ENCODE assay signal across 30 cellular contexts in genomic region chr5:159631001-159631400, GRCh38.
"Had no signal": no experiment of that assay in that cellular context is flagged by ENCODE, and none has a peak within 500 bp of the region (broad histone marks: within the 10 kb centered on the region; RNA-seq: fewer than 3 reads in every experiment).

No MANE protein-coding gene starts in this region.

- DNase-seq: activated effector memory CD4-positive, alpha-beta T cell treated with anti-CD3 and anti-CD28 coated beads, Interleukin-2, amount 50 U/mL, for 16 hours; activated effector memory CD4-positive, alpha-beta T cell treated with Interleukin-2 at 50 U/mL for 16 hours; activated gamma-delta T cell; activated gamma-delta T cell treated with Interleukin-2 at 50 U/mL for 16 hours; activated naive CD4-positive, alpha-beta T cell; activated naive CD4-positive, alpha-beta T cell treated with anti-CD3 and anti-CD28 coated beads for 36 hours; activated naive CD4-positive, alpha-beta T cell treated with anti-CD3 and anti-CD28 coated beads, Interleukin-2, amount 10 ng/mL, durations not matched to agents 7 days and 5 days; activated naive CD4-positive, alpha-beta T cell treated with anti-CD3 and anti-CD28 coated beads, Interleukin-2, amount 50 U/mL, for 16 hours; activated naive CD4-positive, alpha-beta T cell treated with Interleukin-2 at 50 U/mL for 16 hours; activated naive CD8-positive, alpha-beta T cell treated with anti-CD3 and anti-CD28 coated beads for 36 hours; activated naive CD8-positive, alpha-beta T cell treated with anti-CD3 and anti-CD28 coated beads, Interleukin-2, amount 10 ng/mL, durations not matched to agents 7 days and 5 days; activated naive CD8-positive, alpha-beta T cell treated with anti-CD3 and anti-CD28 coated beads, Interleukin-2, amount 50 U/mL, for 24 hours; activated T-cell treated with anti-CD3 and anti-CD28 coated beads, Interleukin-2, amount 50 U/mL, for 1 hour; activated T-cell treated with anti-CD3 and anti-CD28 coated beads, Interleukin-2, amount 50 U/mL, for 24 hours; activated T-cell treated with anti-CD3 and anti-CD28 coated beads, Interleukin-2, amount 50 U/mL, for 4 hours; activated T-cell treated with anti-CD3 and anti-CD28 coated beads, Interleukin-2, amount 50 U/mL, for 48 hours; activated T-cell treated with anti-CD3 and anti-CD28 coated beads, Interleukin-2, amount 50 U/mL, for 72 hours; adrenal gland; amniotic stem cell; amygdala; anterior cingulate cortex; aorta; body of pancreas; brain microvascular endothelial cell; caudate nucleus; central memory CD4-positive, alpha-beta T cell; cerebellar nuclear complex had no signal

- H3K36me3 ChIP-seq: adrenal gland, ascending aorta, brain microvascular endothelial cell, breast epithelium, cardiac muscle cell had no signal

- H3K4me3 ChIP-seq: adrenal gland, ascending aorta, body of pancreas, breast epithelium, cardiac muscle cell had no signal

- H3K27ac ChIP-seq: adrenal gland, ascending aorta, body of pancreas, brain microvascular endothelial cell, breast epithelium, cardiac muscle cell had no signal

- H3K9me3 ChIP-seq: adrenal gland, ascending aorta, body of pancreas had no signal

- H3K27me3 ChIP-seq: ascending aorta, body of pancreas, brain microvascular endothelial cell, breast epithelium, cardiac muscle cell had no signal

- H3K4me1 ChIP-seq: adrenal gland, ascending aorta, body of pancreas, breast epithelium had no signal
